In the genomic region with DNA sequence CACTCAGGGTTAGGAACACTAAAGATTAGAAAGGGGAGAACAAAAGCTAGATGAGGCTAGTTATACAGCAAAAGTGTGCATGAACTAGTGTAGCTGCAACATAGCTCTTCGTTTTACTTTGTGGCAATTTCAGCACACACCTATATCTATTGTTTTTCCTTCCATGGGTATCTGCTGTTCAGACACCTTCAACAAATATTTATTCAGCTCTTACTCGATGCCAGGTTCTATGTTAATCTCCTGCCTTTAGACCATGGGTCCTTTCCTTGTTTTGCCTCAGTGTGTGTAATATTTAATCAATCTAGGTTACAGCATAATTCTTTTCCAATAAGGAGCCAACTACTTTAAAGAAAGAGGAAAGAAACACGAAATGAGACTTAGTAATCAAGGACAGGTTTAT, we compare ENCODE assay signal across 29 cellular contexts. TPM values are rescaled to one million over a fixed set of nuclear protein-coding genes. Genes with fewer than 3 reads are reported as not detected.
DNase-seq lines count a peak whose midpoint lies in the region; ATAC-seq and TF ChIP-seq lines count a peak whose summit lies in the region.
"Had no signal": no experiment of that assay in that cellular context is flagged by ENCODE, and none has a peak within 500 bp of the region (broad histone marks: within the 10 kb centered on the region; RNA-seq: fewer than 3 reads in every experiment).

No MANE protein-coding gene starts in this region.

- H2AFZ ChIP-seq in GM23338, result no peak overlapping the region

- H3K27ac Mint-ChIP-seq in T-helper 17 cell, result no peak overlapping the region
- H3K27ac Mint-ChIP-seq in GM23338, result no peak overlapping the region
- H3K27ac Mint-ChIP-seq: CD14-positive monocyte; CD4-positive, alpha-beta memory T cell; CD8-positive, alpha-beta memory T cell had no signal

- H3K27me3 Mint-ChIP-seq in T-helper 17 cell, result peaks cover 8% of the 10 kb centered on the region
- peaks cover 2% of the 10 kb centered on the region for H3K27me3 Mint-ChIP-seq in GM23338 (ENCODE audit: insufficient read depth, low read depth, poor library complexity)

- no peaks in the 10 kb centered on the region for H3K36me3 ChIP-seq in GM23338 (ENCODE audit: insufficient read depth)
- H3K36me3 ChIP-seq: BE2C, BLaER1 had no signal

- H3K27ac ChIP-seq in GM23338 (ENCODE audit: low read depth), result no peak overlapping the region
- H3K27ac ChIP-seq: BLaER1 had no signal

- H3K27me3 ChIP-seq in GM23338 (ENCODE audit: insufficient read depth), result no peaks in the 10 kb centered on the region
- H3K27me3 ChIP-seq: BE2C, BLaER1 had no signal

- DNase-seq in DMS53 (lab: John Stamatoyannopoulos, UW) (peak; percentile 43), DMS53 treated with DMSO at 0.1 percent for 48 hours (lab: John Stamatoyannopoulos, UW; ENCODE audit: unreplicated experiment) (peak; percentile 23), NCI-H748 treated with DMSO at 0.1 percent for 48 hours (lab: John Stamatoyannopoulos, UW) (peak; percentile 3), left colon (no peak), NCI-H82 treated with DMSO at 0.1 percent for 48 hours (lab: John Stamatoyannopoulos, UW; ENCODE audit: unreplicated experiment) (no peak), T-helper 17 cell (no peak), GM23338 (ENCODE audit: low spot score) (no peak)
- DNase-seq in activated CD4-positive, alpha-beta T cell treated with anti-CD3 and anti-CD28 coated beads, Interleukin-2, amount 50 U/mL, for 48 hours, result no peak
- DNase-seq: 8988T; ACHN; BE2C; C1 segment of cervical spinal cord; CD4-positive, alpha-beta memory T cell; CD4-positive, CD25-positive, alpha-beta regulatory T cell; CD8-positive, alpha-beta memory T cell; COR-L47; DMS 273 treated with DMSO at 0.1 percent for 48 hours; DMS153; DMS79; DND-41; EL; GDM1 had no signal

- peak; percentile 38 for ATAC-seq in left colon
- no peak for ATAC-seq in T-helper 17 cell
- ATAC-seq in GM23338, result no peak
- ATAC-seq: GM12878 had no signal

- H4K20me1 ChIP-seq in GM23338 (replicated peaks; ENCODE audit: insufficient read depth), result no peaks in the 10 kb centered on the region
- H4K20me1 ChIP-seq: BLaER1 had no signal

- H3K4me3 Mint-ChIP-seq in T-helper 17 cell, result no peak overlapping the region
- H3K4me3 Mint-ChIP-seq in GM23338, result no peak overlapping the region
- H3K4me3 Mint-ChIP-seq: CD14-positive monocyte; CD4-positive, alpha-beta memory T cell; CD4-positive, CD25-positive, alpha-beta regulatory T cell; CD8-positive, alpha-beta memory T cell had no signal

- no peaks in the 10 kb centered on the region for H3K9me3 Mint-ChIP-seq in GM23338
- H3K9me3 Mint-ChIP-seq: CD14-positive monocyte; CD8-positive, alpha-beta memory T cell had no signal

- H3K4me1 Mint-ChIP-seq in T-helper 17 cell (no peaks in the 10 kb centered on the region), GM23338 (no peaks in the 10 kb centered on the region)
- H3K4me1 Mint-ChIP-seq: CD14-positive monocyte; CD4-positive, alpha-beta memory T cell; CD4-positive, CD25-positive, alpha-beta regulatory T cell; CD8-positive, alpha-beta memory T cell had no signal

- intact Hi-C loops in left colon (cut with DNase I, micrococcal nuclease), result no loop called here

- H3K9me2 ChIP-seq in GM23338 (ENCODE audit: insufficient read depth), result no peaks in the 10 kb centered on the region

- TF ChIP-seq CTCF in GM23338 (conservative IDR thresholded peaks at IDR 0.05; ENCODE audit: low read depth in 2 of 2), result no peak

- no peak overlapping the region for H3K4me3 ChIP-seq in GM23338
- H3K4me3 ChIP-seq: BLaER1, GM12878 had no signal

- no peaks in the 10 kb centered on the region for H3K79me2 ChIP-seq in GM23338 (replicated peaks; ENCODE audit: insufficient read depth)

- H3K36me3 Mint-ChIP-seq in T-helper 17 cell (ENCODE audit: low read depth) (no peaks in the 10 kb centered on the region), GM23338 (ENCODE audit: low read depth) (no peaks in the 10 kb centered on the region)
- H3K36me3 Mint-ChIP-seq: CD14-positive monocyte; CD4-positive, alpha-beta memory T cell; CD4-positive, CD25-positive, alpha-beta regulatory T cell; CD8-positive, alpha-beta memory T cell had no signal

- H3F3A ChIP-seq in GM23338 (replicated peaks; ENCODE audit: low read depth), result no peaks in the 10 kb centered on the region

- H3K4me1 ChIP-seq in GM23338 (ENCODE audit: insufficient read depth), result no peaks in the 10 kb centered on the region
- H3K4me1 ChIP-seq: BE2C, BLaER1 had no signal

- no peak overlapping the region for H3K4me2 ChIP-seq in GM23338
- H3K4me2 ChIP-seq: BLaER1 had no signal

- no peaks in the 10 kb centered on the region for H3K9me3 ChIP-seq in T-helper 17 cell (ENCODE audit: control insufficient read depth, low read length, poor library complexity, severe bottlenecking)
- H3K9me3 ChIP-seq: BE2C, BLaER1 had no signal

TF ChIP-seq in GM23338, 12 proteins besides CTCF, POLR2A, EP300 and RAD21:
- TF ChIP-seq ZNF114 (CRISPR knock-in tag; IDR thresholded peaks at IDR 0.05) (no peak), POLR2AphosphoS5 (IDR thresholded peaks at IDR 0.05; ENCODE audit: low read depth) (no peak)
- TF ChIP-seq, protein P1, sequence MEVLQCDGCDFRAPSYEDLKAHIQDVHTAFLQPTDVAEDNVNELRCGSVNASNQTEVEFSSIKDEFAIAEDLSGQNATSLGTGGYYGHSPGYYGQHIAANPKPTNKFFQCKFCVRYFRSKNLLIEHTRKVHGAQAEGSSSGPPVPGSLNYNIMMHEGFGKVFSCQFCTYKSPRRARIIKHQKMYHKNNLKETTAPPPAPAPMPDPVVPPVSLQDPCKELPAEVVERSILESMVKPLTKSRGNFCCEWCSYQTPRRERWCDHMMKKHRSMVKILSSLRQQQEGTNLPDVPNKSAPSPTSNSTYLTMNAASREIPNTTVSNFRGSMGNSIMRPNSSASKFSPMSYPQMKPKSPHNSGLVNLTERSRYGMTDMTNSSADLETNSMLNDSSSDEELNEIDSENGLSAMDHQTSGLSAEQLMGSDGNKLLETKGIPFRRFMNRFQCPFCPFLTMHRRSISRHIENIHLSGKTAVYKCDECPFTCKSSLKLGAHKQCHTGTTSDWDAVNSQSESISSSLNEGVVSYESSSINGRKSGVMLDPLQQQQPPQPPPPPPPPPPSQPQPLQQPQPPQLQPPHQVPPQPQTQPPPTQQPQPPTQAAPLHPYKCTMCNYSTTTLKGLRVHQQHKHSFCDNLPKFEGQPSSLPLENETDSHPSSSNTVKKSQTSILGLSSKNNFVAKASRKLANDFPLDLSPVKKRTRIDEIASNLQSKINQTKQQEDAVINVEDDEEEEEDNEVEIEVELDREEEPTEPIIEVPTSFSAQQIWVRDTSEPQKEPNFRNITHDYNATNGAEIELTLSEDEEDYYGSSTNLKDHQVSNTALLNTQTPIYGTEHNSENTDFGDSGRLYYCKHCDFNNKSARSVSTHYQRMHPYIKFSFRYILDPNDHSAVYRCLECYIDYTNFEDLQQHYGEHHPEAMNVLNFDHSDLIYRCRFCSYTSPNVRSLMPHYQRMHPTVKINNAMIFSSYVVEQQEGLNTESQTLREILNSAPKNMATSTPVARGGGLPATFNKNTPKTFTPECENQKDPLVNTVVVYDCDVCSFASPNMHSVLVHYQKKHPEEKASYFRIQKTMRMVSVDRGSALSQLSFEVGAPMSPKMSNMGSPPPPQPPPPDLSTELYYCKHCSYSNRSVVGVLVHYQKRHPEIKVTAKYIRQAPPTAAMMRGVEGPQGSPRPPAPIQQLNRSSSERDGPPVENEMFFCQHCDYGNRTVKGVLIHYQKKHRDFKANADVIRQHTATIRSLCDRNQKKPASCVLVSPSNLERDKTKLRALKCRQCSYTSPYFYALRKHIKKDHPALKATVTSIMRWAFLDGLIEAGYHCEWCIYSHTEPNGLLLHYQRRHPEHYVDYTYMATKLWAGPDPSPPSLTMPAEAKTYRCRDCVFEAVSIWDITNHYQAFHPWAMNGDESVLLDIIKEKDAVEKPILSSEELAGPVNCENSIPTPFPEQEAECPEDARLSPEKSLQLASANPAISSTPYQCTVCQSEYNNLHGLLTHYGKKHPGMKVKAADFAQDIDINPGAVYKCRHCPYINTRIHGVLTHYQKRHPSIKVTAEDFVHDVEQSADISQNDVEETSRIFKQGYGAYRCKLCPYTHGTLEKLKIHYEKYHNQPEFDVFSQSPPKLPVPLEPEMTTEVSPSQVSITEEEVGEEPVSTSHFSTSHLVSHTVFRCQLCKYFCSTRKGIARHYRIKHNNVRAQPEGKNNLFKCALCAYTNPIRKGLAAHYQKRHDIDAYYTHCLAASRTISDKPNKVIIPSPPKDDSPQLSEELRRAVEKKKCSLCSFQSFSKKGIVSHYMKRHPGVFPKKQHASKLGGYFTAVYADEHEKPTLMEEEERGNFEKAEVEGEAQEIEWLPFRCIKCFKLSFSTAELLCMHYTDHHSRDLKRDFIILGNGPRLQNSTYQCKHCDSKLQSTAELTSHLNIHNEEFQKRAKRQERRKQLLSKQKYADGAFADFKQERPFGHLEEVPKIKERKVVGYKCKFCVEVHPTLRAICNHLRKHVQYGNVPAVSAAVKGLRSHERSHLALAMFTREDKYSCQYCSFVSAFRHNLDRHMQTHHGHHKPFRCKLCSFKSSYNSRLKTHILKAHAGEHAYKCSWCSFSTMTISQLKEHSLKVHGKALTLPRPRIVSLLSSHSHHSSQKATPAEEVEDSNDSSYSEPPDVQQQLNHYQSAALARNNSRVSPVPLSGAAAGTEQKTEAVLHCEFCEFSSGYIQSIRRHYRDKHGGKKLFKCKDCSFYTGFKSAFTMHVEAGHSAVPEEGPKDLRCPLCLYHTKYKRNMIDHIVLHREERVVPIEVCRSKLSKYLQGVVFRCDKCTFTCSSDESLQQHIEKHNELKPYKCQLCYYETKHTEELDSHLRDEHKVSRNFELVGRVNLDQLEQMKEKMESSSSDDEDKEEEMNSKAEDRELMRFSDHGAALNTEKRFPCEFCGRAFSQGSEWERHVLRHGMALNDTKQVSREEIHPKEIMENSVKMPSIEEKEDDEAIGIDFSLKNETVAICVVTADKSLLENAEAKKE (CRISPR knock-in tag; IDR thresholded peaks at IDR 0.05), result no peak
TF ChIP-seq in GM23338: peak in this region for 0.

RNA-seq across cellular contexts. Expression of a gene that starts 10.4 kb away (rescaled TPM):
- total RNA-seq in left colon, result not detected
- total RNA-seq in T-helper 17 cell, result not detected
- total RNA-seq in GM23338 (2014; rRNA removed; shearing (Covaris generic)), result not detected in 2 replicates
- not detected in 2 replicates for polyA plus RNA-seq in GM23338 (2016; fragmentation: Nextera tagmentation; extraction: Ambion mirVana)
- total RNA-seq: A673; CD4-positive, alpha-beta memory T cell; CD4-positive, CD25-positive, alpha-beta regulatory T cell; CD8-positive, alpha-beta memory T cell; Daoy; G401; GM12878 had no signal
- polyA plus RNA-seq: AG04450; CD14-positive monocyte; CD4-positive, alpha-beta memory T cell; CD4-positive, CD25-positive, alpha-beta regulatory T cell; CD8-positive, alpha-beta memory T cell; GM12878 had no signal

Comparison
In these comparisons a context has a peak if more than half of its experiments do, and no peak if none do; other contexts are left out.
1. DNase-seq: peak in DMS53 (single experiment), DMS53 treated with DMSO at 0.1 percent for 48 hours (single experiment) and NCI-H748 treated with DMSO at 0.1 percent for 48 hours (single experiment); none in left colon (0 of 2), NCI-H82 treated with DMSO at 0.1 percent for 48 hours (single experiment), T-helper 17 cell (0 of 3), activated CD4-positive, alpha-beta T cell treated with anti-CD3 and anti-CD28 coated beads, Interleukin-2, amount 50 U/mL, for 48 hours (0 of 2) and GM23338 (single experiment).